ENCODE assay signal across 17 cellular contexts in the genomic region with DNA sequence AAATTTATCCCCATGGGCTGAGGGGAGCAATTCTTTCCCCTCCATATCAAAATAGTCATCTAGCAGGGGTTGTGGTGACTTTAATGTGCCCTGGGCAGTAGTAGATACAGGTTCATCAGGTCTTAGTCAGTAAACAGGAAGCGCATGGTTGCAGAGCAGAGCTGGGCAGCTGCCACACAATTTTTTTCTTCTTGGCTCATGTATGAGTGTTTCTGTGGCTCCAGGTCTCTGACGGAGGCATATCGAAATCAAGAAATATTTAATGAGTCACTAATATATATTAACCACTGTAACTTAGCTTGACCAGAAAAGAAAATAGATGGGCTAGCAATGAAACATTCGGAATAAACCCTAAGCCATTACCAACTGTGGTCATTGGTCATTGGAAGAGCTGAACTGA.
A peak's percentile ranks its signal among the peaks of the same experiment; 100 is the strongest.
DNase-seq lines count a peak whose midpoint lies in the region; ATAC-seq and TF ChIP-seq lines count a peak whose summit lies in the region.
"Had no signal": no experiment of that assay in that cellular context is flagged by ENCODE, and none has a peak within 500 bp of the region (broad histone marks: within the 10 kb centered on the region; RNA-seq: fewer than 3 reads in every experiment).

No MANE protein-coding gene starts in this region.

- DNase-seq in HT-29 (ENCODE audit: low spot score), result peak; percentile 56
- peak; percentile 83 for DNase-seq in brain microvascular endothelial cell
- DNase-seq in kidney tubule cell (ENCODE audit: low spot score), result peak; percentile 94
- no peak for DNase-seq in NCI-H2171 (lab: John Stamatoyannopoulos, UW)
- DNase-seq in activated CD4-positive, alpha-beta T cell treated with anti-CD3 and anti-CD28 coated beads, Interleukin-2, amount 50 U/mL, for 48 hours, result no peak
- no peak for DNase-seq in activated CD4-positive, alpha-beta memory T cell treated with anti-CD3 and anti-CD28 coated beads, Interleukin-2, amount 10 ng/mL, durations not matched to agents 7 days and 5 days
- DNase-seq: AML-193, cortex of kidney, mesendoderm, NCI-H1092, NCI-H748 treated with DMSO at 0.1 percent for 48 hours, SW 1271 had no signal

- CTCF ChIA-PET in activated CD4-positive, alpha-beta memory T cell treated with anti-CD3 and anti-CD28 coated beads, Interleukin-2, amount 10 ng/mL, durations not matched to agents 7 days and 5 days (lab: Charles Lee), result interaction anchor here (1.0 kb wide), 1 partner anchor 194 kb away, joined by 3 read pairs; no protein-coding TSS in a partner anchor

- no peak overlapping the region for H2AFZ ChIP-seq in ACC112 (ENCODE audit: low read length, unreplicated experiment)
- H2AFZ ChIP-seq: hepatocyte had no signal

- ATAC-seq in HG03565 (IDR thresholded peaks at IDR 0.05; ENCODE audit: unreplicated experiment), result no peak

- H3K27me3 Mint-ChIP-seq in activated CD4-positive, alpha-beta memory T cell treated with anti-CD3 and anti-CD28 coated beads, Interleukin-2, amount 10 ng/mL, durations not matched to agents 7 days and 5 days, result no peaks in the 10 kb centered on the region

- no peak overlapping the region for H3K27ac Mint-ChIP-seq in activated CD4-positive, alpha-beta memory T cell treated with anti-CD3 and anti-CD28 coated beads, Interleukin-2, amount 10 ng/mL, durations not matched to agents 7 days and 5 days

- H3K4me3 ChIP-seq in ACC112 (ENCODE audit: low read depth, low read length) (no peak overlapping the region), brain microvascular endothelial cell (ENCODE audit: low read depth, low read length) (no peak overlapping the region)
- H3K4me3 ChIP-seq: hepatocyte, thoracic aorta had no signal

- in situ Hi-C loops in brain microvascular endothelial cell (cut with HindIII; ENCODE audit: low pct_ligation_motif_present, low sequenced_read_pairs), result no loop called here

- H3K36me3 ChIP-seq in ACC112 (ENCODE audit: insufficient read depth, low read length) (no peaks in the 10 kb centered on the region), brain microvascular endothelial cell (replicated peaks) (no peaks in the 10 kb centered on the region)
- H3K36me3 ChIP-seq: thoracic aorta had no signal

- H3K36me3 Mint-ChIP-seq in activated CD4-positive, alpha-beta memory T cell treated with anti-CD3 and anti-CD28 coated beads, Interleukin-2, amount 10 ng/mL, durations not matched to agents 7 days and 5 days (ENCODE audit: low read depth), result no peaks in the 10 kb centered on the region

- POLR2A ChIA-PET in activated CD4-positive, alpha-beta memory T cell treated with anti-CD3 and anti-CD28 coated beads, Interleukin-2, amount 10 ng/mL, durations not matched to agents 7 days and 5 days (lab: Charles Lee), result interaction anchor here (1.3 kb wide), 1 partner anchor 17 kb away, joined by 3 read pairs; no protein-coding TSS in a partner anchor

- no peaks in the 10 kb centered on the region for H3K79me2 ChIP-seq in ACC112 (ENCODE audit: control insufficient read depth, insufficient read depth, low read length, unreplicated experiment)
- H3K79me2 ChIP-seq: hepatocyte had no signal

- H3K4me1 Mint-ChIP-seq in activated CD4-positive, alpha-beta memory T cell treated with anti-CD3 and anti-CD28 coated beads, Interleukin-2, amount 10 ng/mL, durations not matched to agents 7 days and 5 days, result peaks cover 23% of the 10 kb centered on the region

- peaks cover 43% of the 10 kb centered on the region for H3K4me1 ChIP-seq in ACC112 (ENCODE audit: control insufficient read depth, insufficient read depth, low read length, unreplicated experiment)

- no peaks in the 10 kb centered on the region for H3K9me3 Mint-ChIP-seq in activated CD4-positive, alpha-beta memory T cell treated with anti-CD3 and anti-CD28 coated beads, Interleukin-2, amount 10 ng/mL, durations not matched to agents 7 days and 5 days

- no peak for TF ChIP-seq CTCF in brain microvascular endothelial cell (IDR thresholded peaks at IDR 0.05; ENCODE audit: low read depth, low read length, missing control alignments)

- no peaks in the 10 kb centered on the region for H3K27me3 ChIP-seq in ACC112 (ENCODE audit: insufficient read depth, low read length)
- no peaks in the 10 kb centered on the region for H3K27me3 ChIP-seq in brain microvascular endothelial cell (replicated peaks)
- H3K27me3 ChIP-seq: hepatocyte had no signal

- H3K4me3 Mint-ChIP-seq in activated CD4-positive, alpha-beta memory T cell treated with anti-CD3 and anti-CD28 coated beads, Interleukin-2, amount 10 ng/mL, durations not matched to agents 7 days and 5 days, result no peak overlapping the region

- H3K27ac ChIP-seq in ACC112 (ENCODE audit: low read depth, low read length) (peak overlapping the region; percentile 47; the same call in 1 of the 2 replicates), brain microvascular endothelial cell (no peak overlapping the region)
- H3K27ac ChIP-seq: hepatocyte, HL-60, thoracic aorta had no signal

Comparison
In these comparisons a context has a peak if more than half of its experiments do, and no peak if none do; other contexts are left out.
1. DNase-seq: peak in HT-29 (single experiment), brain microvascular endothelial cell (single experiment) and kidney tubule cell (single experiment); none in NCI-H2171 (single experiment), activated CD4-positive, alpha-beta T cell treated with anti-CD3 and anti-CD28 coated beads, Interleukin-2, amount 50 U/mL, for 48 hours (0 of 2) and activated CD4-positive, alpha-beta memory T cell treated with anti-CD3 and anti-CD28 coated beads, Interleukin-2, amount 10 ng/mL, durations not matched to agents 7 days and 5 days (single experiment).